2 cellular contexts compared by ENCODE assay signal in the genomic region with DNA sequence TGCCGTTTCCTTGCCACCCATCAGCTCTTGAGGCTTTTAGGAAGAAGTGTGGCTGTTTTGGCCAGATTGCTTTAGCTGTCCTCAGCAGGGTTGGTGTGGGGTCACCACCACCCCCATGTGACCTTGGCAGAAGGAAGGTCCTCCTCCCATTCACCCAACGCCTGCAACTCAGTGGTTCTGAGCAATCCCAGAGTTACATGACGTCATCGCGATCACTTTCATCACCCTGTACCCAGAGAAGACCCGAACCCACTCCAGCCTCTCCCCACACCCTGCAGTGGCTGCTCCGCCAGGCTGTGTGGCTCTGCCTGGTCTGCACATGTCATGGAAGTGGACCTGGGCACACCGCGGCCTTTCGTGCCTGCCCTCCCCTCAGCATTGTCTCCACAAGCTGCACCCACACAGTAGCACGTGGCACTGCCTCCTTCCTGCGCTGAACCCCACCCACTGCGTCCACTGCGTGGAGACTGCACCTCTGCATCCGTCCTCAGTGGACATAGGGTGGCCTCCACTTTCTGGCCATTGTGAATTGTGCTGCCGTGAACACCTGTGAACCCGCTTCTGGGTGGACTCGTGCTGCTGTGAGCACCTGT.
TF ChIP-seq lines count a peak whose summit lies in the region.

No MANE protein-coding gene starts in this region.

TF ChIP-seq in IMR-90, 13 proteins besides CTCF, POLR2A, EP300 and RAD21:
- TF ChIP-seq, protein P1, sequence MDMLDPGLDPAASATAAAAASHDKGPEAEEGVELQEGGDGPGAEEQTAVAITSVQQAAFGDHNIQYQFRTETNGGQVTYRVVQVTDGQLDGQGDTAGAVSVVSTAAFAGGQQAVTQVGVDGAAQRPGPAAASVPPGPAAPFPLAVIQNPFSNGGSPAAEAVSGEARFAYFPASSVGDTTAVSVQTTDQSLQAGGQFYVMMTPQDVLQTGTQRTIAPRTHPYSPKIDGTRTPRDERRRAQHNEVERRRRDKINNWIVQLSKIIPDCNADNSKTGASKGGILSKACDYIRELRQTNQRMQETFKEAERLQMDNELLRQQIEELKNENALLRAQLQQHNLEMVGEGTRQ (IDR thresholded peaks at IDR 0.05; ENCODE audit: low read depth, low read length) = no peak
- TF ChIP-seq CEBPB (IDR thresholded peaks at IDR 0.05; ENCODE audit: low read depth, low read length) (no peak), MAZ (IDR thresholded peaks at IDR 0.05; ENCODE audit: borderline replicate concordance, low read depth, low read length) (no peak), MXI1 (IDR thresholded peaks at IDR 0.05; ENCODE audit: borderline replicate concordance, low read depth, low read length) (no peak), RFX5 (IDR thresholded peaks at IDR 0.05; ENCODE audit: low read depth, low read length) (no peak), FOS (IDR thresholded peaks at IDR 0.05; ENCODE audit: low read depth, low read length) (no peak), SMC3 (IDR thresholded peaks at IDR 0.05; ENCODE audit: low read depth, low read length) (no peak), BHLHE40 (IDR thresholded peaks at IDR 0.05; ENCODE audit: low read depth, low read length) (no peak), MAFK (IDR thresholded peaks at IDR 0.05; ENCODE audit: low read depth, low read length) (no peak)
- TF ChIP-seq, protein P2, sequence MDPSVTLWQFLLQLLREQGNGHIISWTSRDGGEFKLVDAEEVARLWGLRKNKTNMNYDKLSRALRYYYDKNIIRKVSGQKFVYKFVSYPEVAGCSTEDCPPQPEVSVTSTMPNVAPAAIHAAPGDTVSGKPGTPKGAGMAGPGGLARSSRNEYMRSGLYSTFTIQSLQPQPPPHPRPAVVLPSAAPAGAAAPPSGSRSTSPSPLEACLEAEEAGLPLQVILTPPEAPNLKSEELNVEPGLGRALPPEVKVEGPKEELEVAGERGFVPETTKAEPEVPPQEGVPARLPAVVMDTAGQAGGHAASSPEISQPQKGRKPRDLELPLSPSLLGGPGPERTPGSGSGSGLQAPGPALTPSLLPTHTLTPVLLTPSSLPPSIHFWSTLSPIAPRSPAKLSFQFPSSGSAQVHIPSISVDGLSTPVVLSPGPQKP (IDR thresholded peaks at IDR 0.05; ENCODE audit: borderline replicate concordance, low read depth, low read length) = no peak

TF ChIP-seq in GM12878, 131 proteins besides CTCF, POLR2A, EP300 and RAD21:
- TF ChIP-seq ATF7 (IDR thresholded peaks at IDR 0.05; ENCODE audit: low read depth) (0 out of 2 replicates have a peak, but pooled peaks have one; percentile 28), BACH1 (IDR thresholded peaks at IDR 0.05; ENCODE audit: borderline replicate concordance) (no peak)
